In the genomic region with DNA sequence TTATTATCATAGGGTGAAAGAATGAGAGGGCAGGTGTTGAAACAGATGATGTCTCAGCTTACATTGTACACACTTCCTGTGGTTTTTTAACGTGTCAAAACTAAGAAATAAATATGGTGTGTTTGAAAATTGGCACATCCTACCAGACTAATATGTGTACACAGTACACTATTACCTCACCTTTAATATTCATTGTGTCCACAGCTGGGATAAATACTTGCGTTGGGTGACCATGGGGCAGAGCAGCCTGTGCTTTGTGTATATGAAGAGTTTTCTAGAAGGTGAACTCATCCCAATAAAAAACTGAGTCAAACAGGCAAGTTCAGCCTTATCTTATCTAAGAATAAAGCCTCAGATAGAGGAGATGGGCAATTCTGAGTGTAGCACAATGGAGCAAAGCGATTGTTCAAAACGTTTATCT, we compare ENCODE assay signal across 10 cellular contexts. TPM values are rescaled to one million over a fixed set of nuclear protein-coding genes. Genes with fewer than 3 reads are reported as not detected.
DNase-seq lines count a peak whose midpoint lies in the region; ATAC-seq, FAIRE-seq and TF ChIP-seq lines count a peak whose summit lies in the region.
"Had no signal": no experiment of that assay in that cellular context is flagged by ENCODE, and none has a peak within 500 bp of the region (broad histone marks: within the 10 kb centered on the region; RNA-seq: fewer than 3 reads in every experiment).

No MANE protein-coding gene starts in this region.

- H3K4me2 ChIP-seq in PC-3 (ENCODE audit: low read length) (no peak overlapping the region), GM23338 (no peak overlapping the region)

- H3K27me3 ChIP-seq in breast epithelium (no peaks in the 10 kb centered on the region), PC-3 (ENCODE audit: low read length) (no peaks in the 10 kb centered on the region), tibial artery (no peaks in the 10 kb centered on the region), GM23338 (ENCODE audit: insufficient read depth) (no peaks in the 10 kb centered on the region)

- CTCF ChIA-PET in MCF 10A (lab: Yijun Ruan, JAX), result interaction anchor here (0.7 kb wide), 1 partner anchor 600 kb away, joined by 4 read pairs; no protein-coding TSS in a partner anchor
- CTCF ChIA-PET in PC-3 (lab: Charles Lee), result no interaction called here

- H3K27ac ChIP-seq in breast epithelium, result no peak overlapping the region
- no peak overlapping the region for H3K27ac ChIP-seq in PC-3 (ENCODE audit: low read length)
- no peak overlapping the region for H3K27ac ChIP-seq in tibial artery
- no peak overlapping the region for H3K27ac ChIP-seq in GM23338 (ENCODE audit: low read depth)

- H4K20me1 ChIP-seq in PC-3 (ENCODE audit: low read length) (no peaks in the 10 kb centered on the region), GM23338 (replicated peaks; ENCODE audit: insufficient read depth) (no peaks in the 10 kb centered on the region)

- peaks cover 8% of the 10 kb centered on the region for H3K4me1 Mint-ChIP-seq in MCF 10A (ENCODE audit: insufficient read depth, unreplicated experiment)
- H3K4me1 Mint-ChIP-seq in GM23338, result peaks cover 7% of the 10 kb centered on the region

- H3K9me2 ChIP-seq in PC-3 (replicated peaks; ENCODE audit: low read length) (no peaks in the 10 kb centered on the region), GM23338 (ENCODE audit: insufficient read depth) (no peaks in the 10 kb centered on the region)

- peak overlapping the region; percentile 31 for H3K27ac Mint-ChIP-seq in MCF 10A (ENCODE audit: low read depth, unreplicated experiment)
- no peak overlapping the region for H3K27ac Mint-ChIP-seq in GM23338

- TF ChIP-seq POLR2A in breast epithelium (IDR thresholded peaks at IDR 0.05), result no peak

- H3K4me3 ChIP-seq in breast epithelium (no peak overlapping the region), PC-3 (ENCODE audit: low read length) (no peak overlapping the region), tibial artery (no peak overlapping the region), GM23338 (no peak overlapping the region)

- FAIRE-seq in urothelium cell line (lab: Jason Lieb, UNC), result no peak

- H3K4me3 Mint-ChIP-seq in MCF 10A (ENCODE audit: unreplicated experiment) (no peak overlapping the region), GM23338 (no peak overlapping the region)

- H3F3A ChIP-seq in PC-3 (ENCODE audit: low read length, unreplicated experiment), result no peaks in the 10 kb centered on the region
- H3F3A ChIP-seq in GM23338 (replicated peaks; ENCODE audit: low read depth), result no peaks in the 10 kb centered on the region

- TF ChIP-seq CTCF in MCF 10A (IDR thresholded peaks at IDR 0.05; ENCODE audit: unreplicated experiment) (no peak), breast epithelium (IDR thresholded peaks at IDR 0.05) (no peak), PC-3 (conservative IDR thresholded peaks at IDR 0.05; ENCODE audit: low read depth, low read length) (no peak), tibial artery (IDR thresholded peaks at IDR 0.05) (no peak), GM23338 (conservative IDR thresholded peaks at IDR 0.05; ENCODE audit: low read depth in 2 of 2) (no peak)

- H3K79me2 ChIP-seq in PC-3 (ENCODE audit: low read length) (no peaks in the 10 kb centered on the region), GM23338 (replicated peaks; ENCODE audit: insufficient read depth) (no peaks in the 10 kb centered on the region)

- H2AFZ ChIP-seq in PC-3 (ENCODE audit: low read length) (no peak overlapping the region), GM23338 (no peak overlapping the region)

- H3K4me1 ChIP-seq in breast epithelium (no peaks in the 10 kb centered on the region), PC-3 (ENCODE audit: insufficient read depth, low read length) (peaks cover 15% of the 10 kb centered on the region), tibial artery (no peaks in the 10 kb centered on the region), GM23338 (ENCODE audit: insufficient read depth) (0 out of 2 replicates have a peak, but pooled peaks cover 3% of the 10 kb centered on the region)

- H3K36me3 ChIP-seq in breast epithelium (no peaks in the 10 kb centered on the region), PC-3 (ENCODE audit: low read depth, low read length) (no peaks in the 10 kb centered on the region), tibial artery (no peaks in the 10 kb centered on the region), GM23338 (ENCODE audit: insufficient read depth) (no peaks in the 10 kb centered on the region)

- POLR2A ChIA-PET in MCF 10A (lab: Yijun Ruan, JAX) (interaction anchor here (0.6 to 1.8 kb wide), 3 partner anchors 15 to 1345 kb away, joined by 3 to 5 read pairs (median 3); partner anchors contain the start of gene SERP1), PC-3 (lab: Charles Lee; ENCODE audit: unreplicated experiment) (interaction anchor here (0.6 kb wide), 1 partner anchor 137 kb away, joined by 3 read pairs; no protein-coding TSS in a partner anchor)

- peak; percentile 63 for DNase-seq in MCF 10A (ENCODE audit: unreplicated experiment)
- no peak for DNase-seq in breast epithelium (ENCODE audit: low spot score in 2 of 2)
- DNase-seq in PC-3, result peak; percentile 92
- DNase-seq in urothelium cell line (ENCODE audit: low spot score), result peak; percentile 3
- no peak for DNase-seq in tibial artery
- no peak for DNase-seq in GM23338 (ENCODE audit: low spot score)
- no peak for DNase-seq in hippocampal formation (lab: John Stamatoyannopoulos, UW)
- DNase-seq: right cardiac atrium had no signal

- H3K9me3 ChIP-seq in breast epithelium (no peaks in the 10 kb centered on the region), PC-3 (ENCODE audit: low read length) (no peaks in the 10 kb centered on the region), tibial artery (no peaks in the 10 kb centered on the region)

- H3K36me3 Mint-ChIP-seq in MCF 10A (ENCODE audit: insufficient read depth, unreplicated experiment) (no peaks in the 10 kb centered on the region), GM23338 (ENCODE audit: low read depth) (no peaks in the 10 kb centered on the region)

- ATAC-seq in HG03565 (IDR thresholded peaks at IDR 0.05; ENCODE audit: unreplicated experiment) (peak; percentile 72), PC-3 (peak; percentile 99), GM23338 (no peak)
- ATAC-seq: right cardiac atrium had no signal

- no peaks in the 10 kb centered on the region for H3K9me3 Mint-ChIP-seq in MCF 10A (ENCODE audit: unreplicated experiment)
- no peaks in the 10 kb centered on the region for H3K9me3 Mint-ChIP-seq in GM23338

- no peaks in the 10 kb centered on the region for H3K27me3 Mint-ChIP-seq in MCF 10A (ENCODE audit: insufficient read depth, unreplicated experiment)
- H3K27me3 Mint-ChIP-seq in GM23338 (ENCODE audit: insufficient read depth, low read depth, poor library complexity), result no peaks in the 10 kb centered on the region

- no peak overlapping the region for H3K9ac ChIP-seq in PC-3 (ENCODE audit: low read length)

- intact Hi-C loops in MCF 10A (cut with micrococcal nuclease), result no loop called here
- intact Hi-C loops in breast epithelium (cut with DNase I; ENCODE audit: low total_unique reads), result no loop called here
- intact Hi-C loops in PC-3 (cut with micrococcal nuclease), result loop anchor here (2.0 kb wide), 3 partner anchors 14 to 36 kb away; no protein-coding TSS in a partner anchor
- intact Hi-C loops in tibial artery (cut with DNase I; ENCODE audit: low total_unique reads), result no loop called here

- no TSS peak for BruUV-seq in MCF 10A (replicated peaks; lab: Mats Ljungman, UMichigan)
- no TSS peak for BruUV-seq in PC-3 (replicated peaks; lab: Mats Ljungman, UMichigan)

TF ChIP-seq in GM23338, 12 proteins besides CTCF, POLR2A, EP300 and RAD21:
- no peak for TF ChIP-seq STAT1 (IDR thresholded peaks at IDR 0.05; ENCODE audit: unreplicated experiment)

RNA-seq across cellular contexts. Expression of gene SUCNR1, which starts 17.3 kb away (rescaled TPM):
- total RNA-seq in MCF 10A (2022), result not detected in 2 replicates
- 1 to 10 TPM in 2 of 3 donors, under 1 TPM in 1; 0.33 to 1.6 (median 1.3) TPM for total RNA-seq in breast epithelium
- total RNA-seq in PC-3 (2014; rRNA removed), result not detected in 2 replicates
- not detected in 2 replicates for total RNA-seq in GM23338 (2014; rRNA removed; shearing (Covaris generic))
- not detected in 2 replicates for polyA plus RNA-seq in GM23338 (2016; fragmentation: Nextera tagmentation; extraction: Ambion mirVana)
- total RNA-seq: HT1080 had no signal

Comparison
In these comparisons a context has a peak if more than half of its experiments do, and no peak if none do; other contexts are left out.
1. DNase-seq: peak in MCF 10A (single experiment), PC-3 (single experiment) and urothelium cell line (single experiment); none in breast epithelium (0 of 2), tibial artery (0 of 2), GM23338 (single experiment) and hippocampal formation (0 of 2).